11 cellular contexts compared by ENCODE assay signal in genomic region chr1:37288900-37289299, GRCh38.
DNase-seq lines count a peak whose midpoint lies in the region; ATAC-seq, FAIRE-seq and TF ChIP-seq lines count a peak whose summit lies in the region.
"Had no signal": no experiment of that assay in that cellular context is flagged by ENCODE, and none has a peak within 500 bp of the region (broad histone marks: within the 10 kb centered on the region; RNA-seq: fewer than 3 reads in every experiment).

No MANE protein-coding gene starts in this region.

- 74 to 95% (median 92%) methylated on average over 3 of the region's 3 CpGs for WGBS in stomach, 5 donors

- DNase-seq in colonic mucosa, result peak; percentile 17
- DNase-seq in stomach, result no peak
- DNase-seq in RCC 7860 (ENCODE audit: low spot score), result no peak
- no peak for DNase-seq in AG08396 (ENCODE audit: low spot score)
- no peak for DNase-seq in cardiac septum (ENCODE audit: low spot score)
- DNase-seq: heart right ventricle, NCI-H748 treated with DMSO at 0.1 percent for 48 hours, right lobe of liver had no signal

- H3K9me3 ChIP-seq in colonic mucosa, result no peaks in the 10 kb centered on the region
- no peaks in the 10 kb centered on the region for H3K9me3 ChIP-seq in stomach
- H3K9me3 ChIP-seq: right lobe of liver had no signal

- H3K27me3 ChIP-seq in colonic mucosa, result no peaks in the 10 kb centered on the region
- H3K27me3 ChIP-seq in stomach, result peaks cover 0 to 37% (median 15%) of the 10 kb centered on the region in 3 donors
- H3K27me3 ChIP-seq: right lobe of liver had no signal

- H3K4me3 ChIP-seq in colonic mucosa (no peak overlapping the region), stomach (no peak overlapping the region)
- H3K4me3 ChIP-seq: heart right ventricle, right lobe of liver had no signal

- H3K27ac ChIP-seq in colonic mucosa (no peak overlapping the region), stomach (no peak overlapping the region)
- H3K27ac ChIP-seq: heart right ventricle, right lobe of liver had no signal

- no peak for TF ChIP-seq EP300 in stomach (IDR thresholded peaks at IDR 0.05)

- intact Hi-C loops in colonic mucosa (cut with DNase I), result no loop called here
- intact Hi-C loops in stomach (cut with DNase I; ENCODE audit: low total_unique reads), result no loop called here
- intact Hi-C loops in cardiac septum (cut with DNase I), result no loop called here

- no peak overlapping the region for H3K9ac ChIP-seq in colonic mucosa (ENCODE audit: low read depth in 2 of 2, low read length in 2 of 2)

- H3K36me3 ChIP-seq in colonic mucosa (no peaks in the 10 kb centered on the region), stomach (no peaks in the 10 kb centered on the region)
- H3K36me3 ChIP-seq: heart right ventricle, right lobe of liver had no signal

- FAIRE-seq in RCC 7860 (lab: Jason Lieb, UNC), result no peak

- ATAC-seq in GM18519 (IDR thresholded peaks at IDR 0.05; ENCODE audit: low FRiP score, unreplicated experiment) (peak; percentile 92), GM21447 (IDR thresholded peaks at IDR 0.05; ENCODE audit: unreplicated experiment) (peak; percentile 96), HG03439 (IDR thresholded peaks at IDR 0.05; ENCODE audit: unreplicated experiment) (peak; percentile 93)
- ATAC-seq: heart right ventricle had no signal

- TF ChIP-seq CTCF in colonic mucosa (IDR thresholded peaks at IDR 0.05), result no peak
- TF ChIP-seq CTCF in stomach (IDR thresholded peaks at IDR 0.05), result no peak

- no peak for TF ChIP-seq POLR2A in stomach (IDR thresholded peaks at IDR 0.05)

- H3K4me1 ChIP-seq in colonic mucosa, result no peaks in the 10 kb centered on the region
- H3K4me1 ChIP-seq in stomach, result no peaks in the 10 kb centered on the region
- H3K4me1 ChIP-seq: heart right ventricle, right lobe of liver had no signal
